ENCODE assay signal across 26 cellular contexts in the genomic region with DNA sequence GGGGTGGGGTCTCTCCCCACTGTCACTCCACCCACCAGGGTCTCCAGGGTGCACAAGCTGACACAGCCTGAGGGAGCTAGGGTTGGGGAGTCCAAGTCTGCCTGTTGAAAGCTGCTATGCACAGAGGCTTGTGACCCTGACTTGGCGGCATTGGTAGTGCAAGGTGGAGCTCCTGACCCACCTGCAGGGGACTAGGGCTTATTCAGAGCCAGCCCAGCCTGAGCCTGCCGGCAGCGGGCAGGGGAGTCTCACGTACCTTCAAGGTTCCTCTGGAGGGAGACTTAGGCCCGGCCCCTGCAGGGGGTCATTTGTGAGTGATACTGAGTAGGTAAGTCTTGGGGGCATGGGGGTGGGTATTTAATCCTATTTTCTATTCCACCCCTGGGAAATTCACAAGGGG.
"Had no signal": no experiment of that assay in that cellular context is flagged by ENCODE, and none has a peak within 500 bp of the region (broad histone marks: within the 10 kb centered on the region; RNA-seq: fewer than 3 reads in every experiment).

No MANE protein-coding gene starts in this region.

- H3K36me3 Mint-ChIP-seq: activated naive CD4-positive, alpha-beta T cell treated with anti-CD3 and anti-CD28 coated beads, Interleukin-2, amount 50 U/mL, for 24 hours; activated naive CD8-positive, alpha-beta T cell treated with anti-CD3 and anti-CD28 coated beads, Interleukin-2, amount 10 ng/mL, durations not matched to agents 7 days and 5 days had no signal

- H3K9me3 Mint-ChIP-seq: activated CD4-positive, alpha-beta T cell treated with anti-CD3 and anti-CD28 coated beads, Interleukin-2, amount 10 ng/mL, durations not matched to agents 24 days and 14 days; activated CD8-positive, alpha-beta T cell treated with anti-CD3 and anti-CD28 coated beads for 36 hours; activated naive CD4-positive, alpha-beta T cell treated with anti-CD3 and anti-CD28 coated beads, Interleukin-2, amount 50 U/mL, for 24 hours; activated naive CD8-positive, alpha-beta T cell treated with anti-CD3 and anti-CD28 coated beads, Interleukin-2, amount 10 ng/mL, durations not matched to agents 7 days and 5 days; activated T-cell treated with anti-CD3 and anti-CD28 coated beads, Interleukin-2, amount 50 U/mL, for 72 hours; activated T-helper 17 cell treated with anti-CD3 and anti-CD28 coated beads, Interleukin-2, amount 50 U/mL, for 72 hours; central memory CD8-positive, alpha-beta T cell; T-helper 2 cell treated with Interferon-gamma antibody and Interleukin-4, amounts not matched to agents 5 μg/mL and 100 μg/mL, for 36 hours had no signal

- H3K27me3 ChIP-seq: ascending aorta, cardiac muscle cell had no signal

- H3K27me3 Mint-ChIP-seq: activated T-helper 17 cell treated with anti-CD3 and anti-CD28 coated beads, Interleukin-2, amount 50 U/mL, for 72 hours had no signal

- H3K4me3 ChIP-seq: ascending aorta, cardiac muscle cell had no signal

- H3K9me3 ChIP-seq: ascending aorta had no signal

- H3K27ac Mint-ChIP-seq: activated CD4-positive, alpha-beta T cell treated with anti-CD3 and anti-CD28 coated beads, Interleukin-2, amount 10 ng/mL, durations not matched to agents 24 days and 14 days; activated CD8-positive, alpha-beta T cell treated with anti-CD3 and anti-CD28 coated beads for 36 hours; activated naive CD4-positive, alpha-beta T cell treated with anti-CD3 and anti-CD28 coated beads, Interleukin-2, amount 50 U/mL, for 24 hours; activated naive CD8-positive, alpha-beta T cell treated with anti-CD3 and anti-CD28 coated beads, Interleukin-2, amount 10 ng/mL, durations not matched to agents 7 days and 5 days; activated T-cell treated with anti-CD3 and anti-CD28 coated beads, Interleukin-2, amount 50 U/mL, for 72 hours; T-helper 2 cell treated with Interferon-gamma antibody and Interleukin-4, amounts not matched to agents 5 μg/mL and 100 μg/mL, for 36 hours had no signal

- H3K27ac ChIP-seq: ascending aorta, cardiac muscle cell, WERI-Rb-1 had no signal

- ATAC-seq: activated CD8-positive, alpha-beta T cell treated with anti-CD3 and anti-CD28 coated beads for 36 hours; activated T-cell treated with anti-CD3 and anti-CD28 coated beads, Interleukin-2, amount 50 U/mL, for 72 hours; activated T-helper 17 cell treated with anti-CD3 and anti-CD28 coated beads, Interleukin-2, amount 50 U/mL, for 72 hours; Panc1 had no signal

- H3K4me1 Mint-ChIP-seq: activated naive CD4-positive, alpha-beta T cell treated with anti-CD3 and anti-CD28 coated beads, Interleukin-2, amount 50 U/mL, for 24 hours; activated naive CD8-positive, alpha-beta T cell treated with anti-CD3 and anti-CD28 coated beads, Interleukin-2, amount 10 ng/mL, durations not matched to agents 7 days and 5 days had no signal

- H3K4me3 Mint-ChIP-seq: activated CD4-positive, alpha-beta T cell treated with anti-CD3 and anti-CD28 coated beads, Interleukin-2, amount 10 ng/mL, durations not matched to agents 24 days and 14 days; activated CD8-positive, alpha-beta T cell treated with anti-CD3 and anti-CD28 coated beads for 36 hours; activated naive CD4-positive, alpha-beta T cell treated with anti-CD3 and anti-CD28 coated beads, Interleukin-2, amount 50 U/mL, for 24 hours; activated naive CD8-positive, alpha-beta T cell treated with anti-CD3 and anti-CD28 coated beads, Interleukin-2, amount 10 ng/mL, durations not matched to agents 7 days and 5 days; activated T-cell treated with anti-CD3 and anti-CD28 coated beads, Interleukin-2, amount 50 U/mL, for 72 hours; activated T-helper 17 cell treated with anti-CD3 and anti-CD28 coated beads, Interleukin-2, amount 50 U/mL, for 72 hours; central memory CD8-positive, alpha-beta T cell; T-helper 2 cell treated with Interferon-gamma antibody and Interleukin-4, amounts not matched to agents 5 μg/mL and 100 μg/mL, for 36 hours had no signal

- DNase-seq: activated CD4-positive, alpha-beta T cell treated with anti-CD3 and anti-CD28 coated beads, Interleukin-2, amount 10 ng/mL, durations not matched to agents 24 days and 14 days; activated CD4-positive, alpha-beta T cell treated with anti-CD3 and anti-CD28 coated beads, Interleukin-2, amount 50 U/mL, for 4 hours; activated CD8-positive, alpha-beta T cell treated with anti-CD3 and anti-CD28 coated beads for 36 hours; activated effector memory CD4-positive, alpha-beta T cell treated with anti-CD3 and anti-CD28 coated beads, Interleukin-2, amount 50 U/mL, for 16 hours; activated naive CD4-positive, alpha-beta T cell; activated naive CD8-positive, alpha-beta T cell treated with anti-CD3 and anti-CD28 coated beads, Interleukin-2, amount 10 ng/mL, durations not matched to agents 7 days and 5 days; activated T-cell treated with anti-CD3 and anti-CD28 coated beads, Interleukin-2, amount 50 U/mL, for 1 hour; activated T-cell treated with anti-CD3 and anti-CD28 coated beads, Interleukin-2, amount 50 U/mL, for 72 hours; amygdala; Karpas-422; KBM-7; NCI-H1105 treated with DMSO at 0.1 percent for 48 hours; NCI-H1436; NCI-H1694; NCI-H1930; NCI-H2081 treated with DMSO at 0.1 percent for 48 hours; NCI-H345; NCI-H524 treated with DMSO at 0.1 percent for 48 hours; WERI-Rb-1 had no signal
